Comparison of ENCODE assay signal across 9 cellular contexts in the genomic region with DNA sequence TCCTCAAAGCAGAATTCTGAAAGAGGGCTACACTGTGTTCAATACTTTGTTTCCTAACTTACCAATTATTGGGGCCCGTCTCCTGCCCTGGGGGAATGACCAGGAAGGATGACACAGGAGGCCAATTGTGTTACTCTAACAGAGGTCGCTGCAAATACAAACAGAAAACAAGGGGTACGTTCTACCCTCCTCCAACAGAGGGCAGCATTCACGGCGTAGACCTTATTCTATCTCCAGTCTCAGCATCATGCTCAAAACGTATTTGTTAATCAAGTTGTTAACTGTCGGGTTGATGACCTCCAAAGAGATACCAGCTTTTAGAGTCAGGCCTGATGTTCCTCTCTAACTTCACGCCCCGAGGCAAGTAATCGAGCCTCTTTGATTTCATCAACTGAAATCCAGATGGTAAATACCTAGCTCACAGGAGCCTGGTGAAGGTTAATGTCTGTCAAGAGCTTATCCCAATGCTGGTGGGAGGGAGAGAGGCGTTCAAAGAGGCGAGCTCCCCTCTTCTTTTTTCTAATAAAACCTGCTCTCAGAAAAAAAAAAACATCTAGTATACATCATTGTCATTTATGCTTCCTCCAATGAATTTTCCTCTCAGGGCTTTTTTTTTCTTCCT.
DNase-seq lines count a peak whose midpoint lies in the region; ATAC-seq, FAIRE-seq and TF ChIP-seq lines count a peak whose summit lies in the region.
"Had no signal": no experiment of that assay in that cellular context is flagged by ENCODE, and none has a peak within 500 bp of the region (broad histone marks: within the 10 kb centered on the region; RNA-seq: fewer than 3 reads in every experiment).

No MANE protein-coding gene starts in this region.

- WGBS in liver, result 21% methylated on average over 12 of the region's 12 CpGs

- no peak for ATAC-seq in activated naive CD8-positive, alpha-beta T cell treated with anti-CD3 and anti-CD28 coated beads, Interleukin-2, amount 50 U/mL, for 24 hours
- no peak for ATAC-seq in GM18873 (IDR thresholded peaks at IDR 0.05; ENCODE audit: low FRiP score, unreplicated experiment)

- DNase-seq in SKM-1 treated with dmso at 0.1 percent for 144 hours (lab: John Stamatoyannopoulos, UW; ENCODE audit: unreplicated experiment) (peak; percentile 27), SKM-1 (lab: John Stamatoyannopoulos, UW; ENCODE audit: unreplicated experiment) (no peak), LoVo (ENCODE audit: low spot score) (peak; percentile 5), GM12891 (ENCODE audit: insufficient read length, low spot score) (no peak)
- DNase-seq in activated naive CD8-positive, alpha-beta T cell treated with anti-CD3 and anti-CD28 coated beads, Interleukin-2, amount 50 U/mL, for 24 hours, result peak; percentile 4
- no peak for DNase-seq in stimulated activated CD4-positive, alpha-beta T cell treated with anti-CD3 and anti-CD28 coated beads, Interleukin-12 subunit alpha, Interleukin-12 subunit beta, amount 100 ng/mL, for 4 hours

- no peaks in the 10 kb centered on the region for H3K36me3 ChIP-seq in liver (ENCODE audit: control insufficient read depth in 4 of 4, insufficient read depth in 3 of 4, low read depth in 1 of 4, low read length in 3 of 4)

- no peak overlapping the region for H3K4me3 ChIP-seq in liver (ENCODE audit: low read depth in 1 of 3, low read length in 3 of 3)
- H3K4me3 ChIP-seq: skin epidermis had no signal

- H3K36me3 Mint-ChIP-seq in activated naive CD8-positive, alpha-beta T cell treated with anti-CD3 and anti-CD28 coated beads, Interleukin-2, amount 50 U/mL, for 24 hours (ENCODE audit: low read depth), result no peaks in the 10 kb centered on the region

- no peaks in the 10 kb centered on the region for H3K4me1 ChIP-seq in liver (ENCODE audit: control insufficient read depth in 4 of 4, insufficient read depth in 4 of 4, low read length in 3 of 4)

- no peak overlapping the region for H3K4me3 Mint-ChIP-seq in activated naive CD8-positive, alpha-beta T cell treated with anti-CD3 and anti-CD28 coated beads, Interleukin-2, amount 50 U/mL, for 24 hours

- H3K27ac ChIP-seq in liver (ENCODE audit: low read depth in 1 of 2, low read length in 2 of 2), result no peak overlapping the region
- H3K27ac ChIP-seq: skin epidermis had no signal

- H3K27me3 Mint-ChIP-seq in activated naive CD8-positive, alpha-beta T cell treated with anti-CD3 and anti-CD28 coated beads, Interleukin-2, amount 50 U/mL, for 24 hours, result no peaks in the 10 kb centered on the region

- peak; percentile 50 for TF ChIP-seq CTCF in liver (IDR thresholded peaks at IDR 0.05; ENCODE audit: low read depth, low read length, missing input control)

- TF ChIP-seq POLR2A in GM12891 (IDR thresholded peaks at IDR 0.05; ENCODE audit: low read depth, low read length), result no peak

- no peak overlapping the region for H3K9ac ChIP-seq in liver (ENCODE audit: low read depth in 1 of 2, low read length in 2 of 2)

- TF ChIP-seq RAD21 in liver (IDR thresholded peaks at IDR 0.05), result peak; percentile 30 to 66

- no peaks in the 10 kb centered on the region for H3K4me1 Mint-ChIP-seq in activated naive CD8-positive, alpha-beta T cell treated with anti-CD3 and anti-CD28 coated beads, Interleukin-2, amount 50 U/mL, for 24 hours

- H3K27me3 ChIP-seq in liver (ENCODE audit: control insufficient read depth in 4 of 4, insufficient read depth in 4 of 4, low read length in 3 of 4), result no peaks in the 10 kb centered on the region

- H3K9me3 ChIP-seq in liver (ENCODE audit: control insufficient read depth in 4 of 4, low read length in 3 of 4), result no peaks in the 10 kb centered on the region

- H3K9me3 Mint-ChIP-seq in activated naive CD8-positive, alpha-beta T cell treated with anti-CD3 and anti-CD28 coated beads, Interleukin-2, amount 50 U/mL, for 24 hours, result peaks cover 7% of the 10 kb centered on the region

- FAIRE-seq in GM12891 (lab: Jason Lieb, UNC), result no peak

- no peak overlapping the region for H3K27ac Mint-ChIP-seq in activated naive CD8-positive, alpha-beta T cell treated with anti-CD3 and anti-CD28 coated beads, Interleukin-2, amount 50 U/mL, for 24 hours

TF ChIP-seq in liver, 16 proteins besides CTCF, POLR2A, EP300 and RAD21:
- TF ChIP-seq RXRA (IDR thresholded peaks at IDR 0.05) (no peak), MAX (IDR thresholded peaks at IDR 0.05) (no peak), GABPA (IDR thresholded peaks at IDR 0.05 in 1 of 2, conservative IDR thresholded peaks at IDR 0.05 in 1 of 2) (no peak), HNF4A (conservative IDR thresholded peaks at IDR 0.05) (no peak), YY1 (IDR thresholded peaks at IDR 0.05) (no peak), SP1 (IDR thresholded peaks at IDR 0.05) (no peak), FOXA2 (IDR thresholded peaks at IDR 0.05) (no peak)

TF ChIP-seq in GM12891, 5 proteins besides CTCF, POLR2A, EP300 and RAD21:
- no peak for TF ChIP-seq TAF1 (IDR thresholded peaks at IDR 0.05; ENCODE audit: low read depth, low read length)
- no peak for TF ChIP-seq PAX5 (IDR thresholded peaks at IDR 0.05; ENCODE audit: insufficient read depth, low read length, severe bottlenecking)
- TF ChIP-seq POLR2AphosphoS5 (IDR thresholded peaks at IDR 0.05; ENCODE audit: low read depth, low read length), result no peak
- no peak for TF ChIP-seq SPI1 (IDR thresholded peaks at IDR 0.05; ENCODE audit: low read depth, low read length)
- TF ChIP-seq POU2F2 (IDR thresholded peaks at IDR 0.05; ENCODE audit: low read depth, low read length), result no peak
TF ChIP-seq in GM12891: peak in this region for 0.

Comparison
In these comparisons a context has a peak if more than half of its experiments do, and no peak if none do; other contexts are left out.
1. DNase-seq: peak in SKM-1 treated with dmso at 0.1 percent for 144 hours (single experiment), LoVo (single experiment) and activated naive CD8-positive, alpha-beta T cell treated with anti-CD3 and anti-CD28 coated beads, Interleukin-2, amount 50 U/mL, for 24 hours (single experiment); none in SKM-1 (single experiment), GM12891 (single experiment) and stimulated activated CD4-positive, alpha-beta T cell treated with anti-CD3 and anti-CD28 coated beads, Interleukin-12 subunit alpha, Interleukin-12 subunit beta, amount 100 ng/mL, for 4 hours (single experiment).